In genomic region chr12:19075711-19076340, GRCh38 we compare ENCODE assay signal across 7 cellular contexts.
"Had no signal": no experiment of that assay in that cellular context is flagged by ENCODE, and none has a peak within 500 bp of the region (broad histone marks: within the 10 kb centered on the region; RNA-seq: fewer than 3 reads in every experiment).

No MANE protein-coding gene starts in this region.

- DNase-seq: H9, HCEC 1CT, IMR-90 had no signal

- ATAC-seq: GM23338 had no signal

- H3K4me3 ChIP-seq: GM23338 had no signal

- FAIRE-seq: H1, H54, HTR-8/SVneo had no signal
